27 cellular contexts compared by ENCODE assay signal in genomic region chr4:37625499-37625898, GRCh38.
DNase-seq lines count a peak whose midpoint lies in the region; ATAC-seq, FAIRE-seq and TF ChIP-seq lines count a peak whose summit lies in the region.
"Had no signal": no experiment of that assay in that cellular context is flagged by ENCODE, and none has a peak within 500 bp of the region (broad histone marks: within the 10 kb centered on the region; RNA-seq: fewer than 3 reads in every experiment).

No MANE protein-coding gene starts in this region.

- TF ChIP-seq CTCF in HepG2 (CRISPR knock-in tag; IDR thresholded peaks at IDR 0.05), result no peak
- TF ChIP-seq CTCF in right lobe of liver (IDR thresholded peaks at IDR 0.05), result no peak

- in situ Hi-C loops in HepG2 (cut with HindIII; ENCODE audit: extremely low pct_ligation_motif_present, low pct_unique_long_range_greater_than_20kb), result no loop called here

- H3K9ac ChIP-seq in HepG2 (ENCODE audit: insufficient read depth, low read depth, low read length), result no peak overlapping the region
- H3K9ac ChIP-seq: BLaER1 treated with 17β-estradiol and CSF1 and Interleukin-3, amounts not matched to agents 10 nM and 100 nM had no signal

- intact Hi-C loops in HepG2 (cut with micrococcal nuclease; ENCODE audit: unreplicated experiment), result no loop called here
- intact Hi-C loops in right lobe of liver (cut with DNase I), result no loop called here
- intact Hi-C loops in posterior cingulate gyrus (cut with DNase I), result no loop called here

- no peak for TF ChIP-seq RAD21 in HepG2 (CRISPR knock-in tag; IDR thresholded peaks at IDR 0.05)

- H3K4me3 ChIP-seq in HepG2 (replicated peaks in 1 of 3; ENCODE audit: insufficient read depth in 1 of 3, low read depth in 2 of 3, low read length in 3 of 3) (no peak overlapping the region), right lobe of liver (no peak overlapping the region)
- H3K4me3 ChIP-seq: A549; BLaER1 treated with 17β-estradiol and CSF1 and Interleukin-3, amounts not matched to agents 10 nM and 100 nM; GM12878; HAP-1 had no signal

- peak overlapping the region; percentile 11 for H3K27ac Mint-ChIP-seq in stimulated activated effector memory CD8-positive, alpha-beta T cell treated with anti-CD3 and anti-CD28 coated beads, Interleukin-12 subunit alpha, Interleukin-12 subunit beta, amount 100 ng/mL, for 72 hours
- H3K27ac Mint-ChIP-seq in activated CD4-positive, alpha-beta T cell treated with anti-CD3 and anti-CD28 coated beads, Interleukin-2, amount 10 ng/mL, durations not matched to agents 7 days and 5 days, result no peak overlapping the region
- H3K27ac Mint-ChIP-seq: CD4-positive, alpha-beta T cell; HFFc6 had no signal

- peaks cover 71% of the 10 kb centered on the region for H3K36me3 Mint-ChIP-seq in stimulated activated effector memory CD8-positive, alpha-beta T cell treated with anti-CD3 and anti-CD28 coated beads, Interleukin-12 subunit alpha, Interleukin-12 subunit beta, amount 100 ng/mL, for 72 hours
- peaks cover 58% of the 10 kb centered on the region for H3K36me3 Mint-ChIP-seq in activated CD4-positive, alpha-beta T cell treated with anti-CD3 and anti-CD28 coated beads, Interleukin-2, amount 10 ng/mL, durations not matched to agents 7 days and 5 days (ENCODE audit: low read depth)

- TF ChIP-seq POLR2A in HepG2 (IDR thresholded peaks at IDR 0.05; ENCODE audit: insufficient read depth in 1 of 2, low read depth in 2 of 2, low read length in 2 of 2) (no peak), right lobe of liver (IDR thresholded peaks at IDR 0.05) (no peak)

- H3K27me3 Mint-ChIP-seq in activated CD4-positive, alpha-beta T cell treated with anti-CD3 and anti-CD28 coated beads, Interleukin-2, amount 10 ng/mL, durations not matched to agents 7 days and 5 days, result no peaks in the 10 kb centered on the region
- H3K27me3 Mint-ChIP-seq: CD4-positive, alpha-beta T cell; CD8-positive, alpha-beta memory T cell had no signal

- H3K4me3 Mint-ChIP-seq in stimulated activated effector memory CD8-positive, alpha-beta T cell treated with anti-CD3 and anti-CD28 coated beads, Interleukin-12 subunit alpha, Interleukin-12 subunit beta, amount 100 ng/mL, for 72 hours, result no peak overlapping the region
- H3K4me3 Mint-ChIP-seq in activated CD4-positive, alpha-beta T cell treated with anti-CD3 and anti-CD28 coated beads, Interleukin-2, amount 10 ng/mL, durations not matched to agents 7 days and 5 days, result no peak overlapping the region
- H3K4me3 Mint-ChIP-seq: CD14-positive monocyte; CD4-positive, alpha-beta T cell; CD8-positive, alpha-beta memory T cell; HFFc6 had no signal

- H3K36me3 ChIP-seq in HepG2 (replicated peaks in 1 of 2; ENCODE audit: control insufficient read depth in 1 of 2, insufficient read depth in 2 of 2, low read length in 2 of 2), result peaks cover 4 to 16% of the 10 kb centered on the region in 2 experiments; a peak in 3 of 5 replicates
- no peaks in the 10 kb centered on the region for H3K36me3 ChIP-seq in right lobe of liver
- H3K36me3 ChIP-seq: BE2C, HAP-1 had no signal

- TF ChIP-seq EP300 in HepG2 (IDR thresholded peaks at IDR 0.05; ENCODE audit: low read depth in 2 of 2, low read length in 2 of 2) (no peak), HepG2 (CRISPR knock-in tag; IDR thresholded peaks at IDR 0.05; ENCODE audit: borderline replicate concordance) (no peak)

- H3K27me3 ChIP-seq in HepG2 (ENCODE audit: control insufficient read depth in 1 of 2, insufficient read depth in 2 of 2, low read length in 2 of 2) (no peaks in the 10 kb centered on the region), right lobe of liver (no peaks in the 10 kb centered on the region)
- H3K27me3 ChIP-seq: BE2C; BLaER1 treated with 17β-estradiol and CSF1 and Interleukin-3, amounts not matched to agents 10 nM and 100 nM had no signal

- POLR2A ChIA-PET in HepG2 (lab: Yijun Ruan, JAX), result no interaction called here
- POLR2A ChIA-PET in activated CD4-positive, alpha-beta T cell treated with anti-CD3 and anti-CD28 coated beads, Interleukin-2, amount 10 ng/mL, durations not matched to agents 7 days and 5 days (lab: Charles Lee), result no interaction called here

- no peaks in the 10 kb centered on the region for H3K79me2 ChIP-seq in HepG2 (ENCODE audit: insufficient read depth, low read length)

- H3K4me2 ChIP-seq in HepG2 (ENCODE audit: low read depth, low read length), result no peak overlapping the region
- H3K4me2 ChIP-seq: A549; BLaER1 treated with 17β-estradiol and CSF1 and Interleukin-3, amounts not matched to agents 10 nM and 100 nM had no signal

- BruUV-seq in HepG2 (replicated peaks; lab: Mats Ljungman, UMichigan), result no TSS peak

- no peak for DNase-seq in HepG2 (ENCODE audit: low spot score)
- no peak for DNase-seq in right lobe of liver
- no peak for DNase-seq in frontal cortex (ENCODE audit: low spot score in 2 of 2)
- DNase-seq in stimulated activated effector memory CD8-positive, alpha-beta T cell treated with anti-CD3 and anti-CD28 coated beads, Interleukin-12 subunit alpha, Interleukin-12 subunit beta, amount 100 ng/mL, for 72 hours (ENCODE audit: low spot score in 2 of 2), result no peak
- DNase-seq in posterior cingulate gyrus, result no peak
- no peak for DNase-seq in activated CD4-positive, alpha-beta T cell treated with anti-CD3 and anti-CD28 coated beads, Interleukin-2, amount 10 ng/mL, durations not matched to agents 7 days and 5 days
- DNase-seq: ACHN; AML-193; BE2C; CD4-positive, alpha-beta T cell; CD8-positive, alpha-beta memory T cell; DMS 273 treated with DMSO at 0.1 percent for 48 hours; DMS79; EL; GDM1; GOT3; HFFc6 had no signal

- no peak overlapping the region for H2AFZ ChIP-seq in HepG2 (ENCODE audit: low read length)

- no peaks in the 10 kb centered on the region for H4K20me1 ChIP-seq in HepG2 (ENCODE audit: insufficient read depth, low read length)

- WGBS in HepG2 (ENCODE audit: low lambda C conversion rate), result 96% methylated on average over 1 of the region's 1 CpG
- WGBS in right lobe of liver (ENCODE audit: insufficient coverage, low coverage, low lambda C conversion rate, missing lambda C conversion rate), result 96% methylated on average over 1 of the region's 1 CpG

- H3K27ac ChIP-seq in HepG2 (ENCODE audit: extremely low read length, insufficient read depth, low read length) (no peak overlapping the region), right lobe of liver (no peak overlapping the region)
- H3K27ac ChIP-seq: 22Rv1; A549; BLaER1 treated with 17β-estradiol and CSF1 and Interleukin-3, amounts not matched to agents 10 nM and 100 nM had no signal

- peaks cover 6% of the 10 kb centered on the region for H3K4me1 Mint-ChIP-seq in stimulated activated effector memory CD8-positive, alpha-beta T cell treated with anti-CD3 and anti-CD28 coated beads, Interleukin-12 subunit alpha, Interleukin-12 subunit beta, amount 100 ng/mL, for 72 hours
- H3K4me1 Mint-ChIP-seq in activated CD4-positive, alpha-beta T cell treated with anti-CD3 and anti-CD28 coated beads, Interleukin-2, amount 10 ng/mL, durations not matched to agents 7 days and 5 days, result no peaks in the 10 kb centered on the region

- H3K4me1 ChIP-seq in HepG2 (ENCODE audit: insufficient read depth, low read length) (peaks cover 6% of the 10 kb centered on the region; the same call in 1 of the 2 replicates), right lobe of liver (peaks cover 0 to 29% (median 6%) of the 10 kb centered on the region in 4 donors)
- H3K4me1 ChIP-seq: HAP-1 had no signal

- no peak for FAIRE-seq in HepG2 (lab: Jason Lieb, UNC)
- peak; percentile 22 for FAIRE-seq in TTC549 (lab: Jason Lieb, UNC)
- peak; percentile 70 for FAIRE-seq in frontal cortex (lab: Jason Lieb, UNC)
- FAIRE-seq: A549, D721Med, GM12878, H54 had no signal

- no peaks in the 10 kb centered on the region for H3K9me3 Mint-ChIP-seq in stimulated activated effector memory CD8-positive, alpha-beta T cell treated with anti-CD3 and anti-CD28 coated beads, Interleukin-12 subunit alpha, Interleukin-12 subunit beta, amount 100 ng/mL, for 72 hours
- H3K9me3 Mint-ChIP-seq in activated CD4-positive, alpha-beta T cell treated with anti-CD3 and anti-CD28 coated beads, Interleukin-2, amount 10 ng/mL, durations not matched to agents 7 days and 5 days, result no peaks in the 10 kb centered on the region
- H3K9me3 Mint-ChIP-seq: CD14-positive monocyte; CD4-positive, alpha-beta T cell; CD8-positive, alpha-beta memory T cell; HFFc6 had no signal

- H3K9me3 ChIP-seq in HepG2 (ENCODE audit: low read length) (no peaks in the 10 kb centered on the region), right lobe of liver (no peaks in the 10 kb centered on the region)
- H3K9me3 ChIP-seq: A549; BE2C; BLaER1 treated with 17β-estradiol and CSF1 and Interleukin-3, amounts not matched to agents 10 nM and 100 nM; HAP-1 had no signal

- CTCF ChIA-PET in HepG2 (lab: Yijun Ruan, JAX; ENCODE audit: low intra/inter-chr PET ratio, low total read pairs), result no interaction called here
- CTCF ChIA-PET in activated CD4-positive, alpha-beta T cell treated with anti-CD3 and anti-CD28 coated beads, Interleukin-2, amount 10 ng/mL, durations not matched to agents 7 days and 5 days (lab: Charles Lee), result no interaction called here

- ATAC-seq in HepG2 (no peak), right lobe of liver (no peak), GM19397 (IDR thresholded peaks at IDR 0.05; ENCODE audit: unreplicated experiment) (no peak)
- no peak for ATAC-seq in stimulated activated effector memory CD8-positive, alpha-beta T cell treated with anti-CD3 and anti-CD28 coated beads, Interleukin-12 subunit alpha, Interleukin-12 subunit beta, amount 100 ng/mL, for 72 hours
- ATAC-seq: A549, GM12878 had no signal

TF ChIP-seq in HepG2, 621 proteins besides CTCF, POLR2A, EP300 and RAD21 (continues in another document):
- TF ChIP-seq THAP9 (CRISPR knock-in tag; IDR thresholded peaks at IDR 0.05; ENCODE audit: borderline replicate concordance) (no peak), CEBPB (IDR thresholded peaks at IDR 0.05; ENCODE audit: borderline replicate concordance, low read depth, low read length) (peak; percentile 51)
